In genomic region chr4:146338512-146338911, GRCh38 we compare ENCODE assay signal across 14 cellular contexts.
A peak's percentile ranks its signal among the peaks of the same experiment; 100 is the strongest.
DNase-seq lines count a peak whose midpoint lies in the region; ATAC-seq and TF ChIP-seq lines count a peak whose summit lies in the region.
"Had no signal": no experiment of that assay in that cellular context is flagged by ENCODE, and none has a peak within 500 bp of the region (broad histone marks: within the 10 kb centered on the region; RNA-seq: fewer than 3 reads in every experiment).

No MANE protein-coding gene starts in this region.

- no peak for DNase-seq in left ventricle myocardium inferior
- no peak for DNase-seq in left cardiac atrium
- peak; percentile 31 to 46 for DNase-seq in cardiac fibroblast (ENCODE audit: low read depth in 2 of 2)
- DNase-seq in T-cell: no peak
- no peak for DNase-seq in NCI-H345 (lab: John Stamatoyannopoulos, UW)
- no peak for DNase-seq in immature natural killer cell
- no peak for DNase-seq in AG08396 (ENCODE audit: low spot score)
- DNase-seq: activated T-cell treated with anti-CD3 and anti-CD28 coated beads, Interleukin-2, amount 50 U/mL, for 48 hours; KBM-7; left ventricle myocardium superior; nucleus accumbens; right lobe of liver had no signal

- H4K20me1 ChIP-seq in Loucy (ENCODE audit: insufficient read depth, low read length, poor library complexity, severe bottlenecking): peaks cover 8% of the 10 kb centered on the region

- CTCF ChIA-PET in T-cell (lab: Charles Lee): interaction anchor here in 1 of 2 donors (2.2 kb wide), 1 partner anchor 759 kb away, joined by 6 read pairs; no protein-coding TSS in a partner anchor

- no peak overlapping the region for H3K4me2 ChIP-seq in Loucy (ENCODE audit: low read depth, low read length, poor library complexity, severe bottlenecking)

- no peak overlapping the region for H3K9ac ChIP-seq in Loucy (ENCODE audit: low read depth, low read length, poor library complexity, severe bottlenecking)

- H3K27ac Mint-ChIP-seq in T-cell (no peak overlapping the region), immature natural killer cell (no peak overlapping the region)

- H3K9me2 ChIP-seq in Loucy (replicated peaks; ENCODE audit: low read depth, low read length): no peaks in the 10 kb centered on the region

- ATAC-seq in left cardiac atrium (no peak), T-cell (replicated peaks in 1 of 4) (no peak)
- ATAC-seq: left ventricle myocardium superior, right lobe of liver had no signal

- H3K4me3 Mint-ChIP-seq in T-cell: no peak overlapping the region
- no peak overlapping the region for H3K4me3 Mint-ChIP-seq in immature natural killer cell

- H3F3A ChIP-seq in Loucy (ENCODE audit: low read depth): no peaks in the 10 kb centered on the region

- no peaks in the 10 kb centered on the region for H3K27me3 ChIP-seq in left ventricle myocardium inferior (ENCODE audit: low read depth)
- H3K27me3 ChIP-seq in Loucy (ENCODE audit: insufficient read depth, low read length, poor library complexity, severe bottlenecking): no peaks in the 10 kb centered on the region
- H3K27me3 ChIP-seq: right lobe of liver had no signal

- H3K36me3 Mint-ChIP-seq in T-cell (no peaks in the 10 kb centered on the region), immature natural killer cell (no peaks in the 10 kb centered on the region)

- H3K36me3 ChIP-seq in left ventricle myocardium inferior (no peaks in the 10 kb centered on the region), Loucy (ENCODE audit: insufficient read depth, low read length) (no peaks in the 10 kb centered on the region)
- H3K36me3 ChIP-seq: right lobe of liver had no signal

- intact Hi-C loops in left ventricle myocardium inferior (cut with micrococcal nuclease): loop anchor here (10.0 kb wide), 1 partner anchor 244 kb away; no protein-coding TSS in a partner anchor
- intact Hi-C loops in left cardiac atrium (cut with DNase I): no loop called here

- H3K79me2 ChIP-seq in Loucy (ENCODE audit: insufficient read depth, low read length): no peaks in the 10 kb centered on the region

- POLR2A ChIA-PET in T-cell (lab: Charles Lee): no interaction called here

- peak; percentile 19 for TF ChIP-seq CTCF in left ventricle myocardium inferior (IDR thresholded peaks at IDR 0.05; ENCODE audit: borderline replicate concordance)
- TF ChIP-seq CTCF in Loucy (conservative IDR thresholded peaks at IDR 0.05; ENCODE audit: low read length): 0 out of 2 replicates have a peak, but pooled peaks have one; percentile 10
- no peak for TF ChIP-seq CTCF in cardiac fibroblast (IDR thresholded peaks at IDR 0.05; ENCODE audit: low read depth, low read length)

- H3K27me3 Mint-ChIP-seq in T-cell (no peaks in the 10 kb centered on the region), immature natural killer cell (ENCODE audit: low read depth in 3 of 3) (no peaks in the 10 kb centered on the region)

- H3K4me3 ChIP-seq in left ventricle myocardium inferior (no peak overlapping the region), Loucy (ENCODE audit: low read length, poor library complexity, severe bottlenecking) (no peak overlapping the region), cardiac fibroblast (replicated peaks in 1 of 2; ENCODE audit: low read depth in 2 of 2, low read length in 2 of 2) (no peak overlapping the region)
- H3K4me3 ChIP-seq: right lobe of liver had no signal

- peaks cover 0 to 6% (median 6%) of the 10 kb centered on the region in 3 donors for H3K4me1 Mint-ChIP-seq in T-cell
- peaks cover 5 to 7% of the 10 kb centered on the region in 2 donors for H3K4me1 Mint-ChIP-seq in immature natural killer cell

- H3K9me3 ChIP-seq in left ventricle myocardium inferior (replicated peaks) (no peaks in the 10 kb centered on the region), Loucy (ENCODE audit: insufficient read depth, low read depth, low read length) (no peaks in the 10 kb centered on the region)
- H3K9me3 ChIP-seq: right lobe of liver had no signal

- H3K9me3 Mint-ChIP-seq in T-cell: no peaks in the 10 kb centered on the region
- H3K9me3 Mint-ChIP-seq in immature natural killer cell: no peaks in the 10 kb centered on the region

- H3K27ac ChIP-seq in left ventricle myocardium inferior (replicated peaks): no peak overlapping the region
- H3K27ac ChIP-seq: HL-60, right lobe of liver had no signal

- H3K4me1 ChIP-seq in left ventricle myocardium inferior (peaks cover 16% of the 10 kb centered on the region), Loucy (ENCODE audit: insufficient read depth, low read length, poor library complexity, severe bottlenecking) (peaks cover 8% of the 10 kb centered on the region)

- no peak overlapping the region for H2AFZ ChIP-seq in Loucy (ENCODE audit: low read length)

Comparison
In these comparisons a context has a peak if more than half of its experiments do, and no peak if none do; other contexts are left out.
1. DNase-seq: peak in cardiac fibroblast (2 of 2); none in left ventricle myocardium inferior (single experiment), left cardiac atrium (single experiment), T-cell (0 of 34), NCI-H345 (single experiment), immature natural killer cell (0 of 3) and AG08396 (single experiment).